In the genomic region with DNA sequence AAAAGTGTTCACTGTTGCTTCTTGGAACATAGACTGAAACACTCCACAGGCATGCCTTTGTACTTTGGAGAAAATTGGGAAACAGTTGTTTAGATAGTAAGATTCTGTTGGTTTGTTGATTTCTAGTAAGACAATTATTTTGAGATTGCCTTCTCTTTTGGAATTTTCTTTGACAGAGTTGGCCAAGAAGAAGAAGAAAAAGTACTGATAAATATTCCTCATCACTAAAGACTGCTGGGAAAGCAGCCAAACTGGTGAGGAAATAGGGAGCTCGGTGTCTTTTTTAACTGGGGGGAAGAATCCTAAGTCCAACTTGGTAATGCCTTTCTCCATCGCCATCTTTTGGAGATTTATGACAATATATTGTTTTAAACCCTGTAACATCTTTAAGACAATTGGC, we compare ENCODE assay signal across 27 cellular contexts.
DNase-seq lines count a peak whose midpoint lies in the region; ATAC-seq, FAIRE-seq and TF ChIP-seq lines count a peak whose summit lies in the region.
"Had no signal": no experiment of that assay in that cellular context is flagged by ENCODE, and none has a peak within 500 bp of the region (broad histone marks: within the 10 kb centered on the region; RNA-seq: fewer than 3 reads in every experiment).

No MANE protein-coding gene starts in this region.

- no peaks in the 10 kb centered on the region for H3K4me1 Mint-ChIP-seq in astrocyte (ENCODE audit: low read depth, unreplicated experiment)
- H3K4me1 Mint-ChIP-seq: activated naive CD8-positive, alpha-beta T cell treated with anti-CD3 and anti-CD28 coated beads for 36 hours; mesothelial cell of epicardium; naive B cell had no signal

- intact Hi-C loops in ascending aorta (cut with DNase I) = no loop called here

- peaks cover 4% of the 10 kb centered on the region for H3K27me3 Mint-ChIP-seq in astrocyte (ENCODE audit: low read depth, unreplicated experiment)
- H3K27me3 Mint-ChIP-seq: dendritic cell treated with granulocyte-macrophage colony-stimulating factor and Interleukin-4, amounts not matched to agents 40 ng/mL and 50 ng/mL, for 4 days had no signal

- H3K4me3 ChIP-seq in ACC112 (ENCODE audit: low read depth, low read length) = no peak overlapping the region
- H3K4me3 ChIP-seq in astrocyte (ENCODE audit: insufficient read depth, low read depth, low read length) = no peak overlapping the region
- H3K4me3 ChIP-seq in fibroblast of villous mesenchyme (ENCODE audit: low read depth, low read length) = no peak overlapping the region
- no peak overlapping the region for H3K4me3 ChIP-seq in BE2C (ENCODE audit: low read depth, low read length)
- no peak overlapping the region for H3K4me3 ChIP-seq in ascending aorta
- H3K4me3 ChIP-seq: BLaER1 treated with 17β-estradiol and CSF1 and Interleukin-3, amounts not matched to agents 10 nM and 100 nM; heart left ventricle; SJCRH30; vagina had no signal

- no peaks in the 10 kb centered on the region for H3K36me3 Mint-ChIP-seq in astrocyte (ENCODE audit: low read depth, unreplicated experiment)
- H3K36me3 Mint-ChIP-seq: activated naive CD8-positive, alpha-beta T cell treated with anti-CD3 and anti-CD28 coated beads for 36 hours; mesothelial cell of epicardium; naive B cell had no signal

- TF ChIP-seq CTCF in astrocyte (IDR thresholded peaks at IDR 0.05; ENCODE audit: insufficient read depth, low read depth, low read length) = no peak
- TF ChIP-seq CTCF in fibroblast of villous mesenchyme (IDR thresholded peaks at IDR 0.05; ENCODE audit: insufficient read depth, low read depth, low read length) = no peak
- no peak for TF ChIP-seq CTCF in BE2C (IDR thresholded peaks at IDR 0.05; ENCODE audit: low read depth, low read length)
- no peak for TF ChIP-seq CTCF in ascending aorta (IDR thresholded peaks at IDR 0.05)

- no peak for FAIRE-seq in astrocyte (lab: Jason Lieb, UNC)

- no peaks in the 10 kb centered on the region for H3K9me3 Mint-ChIP-seq in astrocyte (ENCODE audit: unreplicated experiment)
- H3K9me3 Mint-ChIP-seq: activated naive CD8-positive, alpha-beta T cell treated with anti-CD3 and anti-CD28 coated beads for 36 hours; dendritic cell treated with granulocyte-macrophage colony-stimulating factor and Interleukin-4, amounts not matched to agents 40 ng/mL and 50 ng/mL, for 4 days; mesothelial cell of epicardium had no signal

- H3K36me3 ChIP-seq in ACC112 (ENCODE audit: insufficient read depth, low read length) = no peaks in the 10 kb centered on the region
- H3K36me3 ChIP-seq in astrocyte (ENCODE audit: insufficient read depth, low read length) = no peaks in the 10 kb centered on the region
- no peaks in the 10 kb centered on the region for H3K36me3 ChIP-seq in BE2C
- H3K36me3 ChIP-seq in ascending aorta = no peaks in the 10 kb centered on the region
- H3K36me3 ChIP-seq: BLaER1 treated with 17β-estradiol and CSF1 and Interleukin-3, amounts not matched to agents 10 nM and 100 nM; heart left ventricle; SJCRH30; vagina; WERI-Rb-1 had no signal

- no peaks in the 10 kb centered on the region for H3K79me2 ChIP-seq in ACC112 (ENCODE audit: control insufficient read depth, insufficient read depth, low read length, unreplicated experiment)
- H3K79me2 ChIP-seq in astrocyte (ENCODE audit: insufficient read depth, low read length) = no peaks in the 10 kb centered on the region

- H3K9me3 ChIP-seq in astrocyte (ENCODE audit: insufficient read depth, low read depth, low read length) (no peaks in the 10 kb centered on the region), BE2C (no peaks in the 10 kb centered on the region), ascending aorta (no peaks in the 10 kb centered on the region)
- H3K9me3 ChIP-seq: BLaER1 treated with 17β-estradiol and CSF1 and Interleukin-3, amounts not matched to agents 10 nM and 100 nM; heart left ventricle; SJCRH30; vagina had no signal

- H4K20me1 ChIP-seq in astrocyte (ENCODE audit: insufficient read depth, low read length) = no peaks in the 10 kb centered on the region
- H4K20me1 ChIP-seq: BLaER1 treated with 17β-estradiol and CSF1 and Interleukin-3, amounts not matched to agents 10 nM and 100 nM had no signal

- H3K4me1 ChIP-seq in ACC112 (ENCODE audit: control insufficient read depth, insufficient read depth, low read length, unreplicated experiment) (no peaks in the 10 kb centered on the region), astrocyte (ENCODE audit: insufficient read depth, low read length) (no peaks in the 10 kb centered on the region), BE2C (no peaks in the 10 kb centered on the region; the same call in 1 of the 2 replicates), ascending aorta (no peaks in the 10 kb centered on the region)
- H3K4me1 ChIP-seq: heart left ventricle, vagina had no signal

- H3K27ac ChIP-seq in ACC112 (ENCODE audit: low read depth, low read length) (no peak overlapping the region), astrocyte (ENCODE audit: low read depth, low read length) (no peak overlapping the region), ascending aorta (no peak overlapping the region)
- H3K27ac ChIP-seq: BLaER1 treated with 17β-estradiol and CSF1 and Interleukin-3, amounts not matched to agents 10 nM and 100 nM; heart left ventricle; SJCRH30; vagina; WERI-Rb-1 had no signal

- no peak overlapping the region for H3K4me3 Mint-ChIP-seq in astrocyte (ENCODE audit: unreplicated experiment)
- H3K4me3 Mint-ChIP-seq: activated naive CD8-positive, alpha-beta T cell treated with anti-CD3 and anti-CD28 coated beads for 36 hours; dendritic cell treated with granulocyte-macrophage colony-stimulating factor and Interleukin-4, amounts not matched to agents 40 ng/mL and 50 ng/mL, for 4 days; endodermal cell; mesothelial cell of epicardium; naive B cell; stimulated activated naive CD8-positive, alpha-beta T cell treated with anti-CD3 and anti-CD28 coated beads, Interleukin-15, Interleukin-2, amounts not matched to agents 100 ng/mL and 50 ng/mL, for 24 hours had no signal

- peak; percentile 29 for DNase-seq in GM04504 (ENCODE audit: low read depth)
- DNase-seq in astrocyte (ENCODE audit: low read depth) = peak; percentile 31
- DNase-seq in fibroblast of villous mesenchyme (ENCODE audit: low read depth) = peak; percentile 23
- DNase-seq in NCI-H1436 (lab: John Stamatoyannopoulos, UW) = no peak
- no peak for DNase-seq in BE2C
- DNase-seq in ascending aorta (ENCODE audit: low spot score in 2 of 2) = no peak
- DNase-seq: activated CD4-positive, alpha-beta T cell treated with anti-CD3 and anti-CD28 coated beads for 4 hours; activated naive CD8-positive, alpha-beta T cell treated with anti-CD3 and anti-CD28 coated beads for 36 hours; activated T-cell treated with anti-CD3 and anti-CD28 coated beads for 4 hours; central memory CD4-positive, alpha-beta T cell; heart left ventricle; naive B cell; NCI-H1048; stimulated activated CD8-positive, alpha-beta memory T cell treated with anti-CD3 and anti-CD28 coated beads, Interleukin-4, amount 100 ng/mL, for 48 hours; T1000 had no signal

- ATAC-seq in HG03159 (IDR thresholded peaks at IDR 0.05; ENCODE audit: unreplicated experiment) = no peak
- ATAC-seq: esophagus mucosa, heart left ventricle, right cardiac atrium had no signal

- H2AFZ ChIP-seq in ACC112 (ENCODE audit: low read length, unreplicated experiment) = peak overlapping the region; percentile 81
- no peak overlapping the region for H2AFZ ChIP-seq in astrocyte (ENCODE audit: low read depth, low read length)

- no peak overlapping the region for H3K4me2 ChIP-seq in astrocyte (ENCODE audit: low read length)
- H3K4me2 ChIP-seq: BLaER1 treated with 17β-estradiol and CSF1 and Interleukin-3, amounts not matched to agents 10 nM and 100 nM had no signal

- H3K27ac Mint-ChIP-seq in astrocyte (ENCODE audit: unreplicated experiment) = no peak overlapping the region
- H3K27ac Mint-ChIP-seq: activated naive CD8-positive, alpha-beta T cell treated with anti-CD3 and anti-CD28 coated beads for 36 hours; dendritic cell treated with granulocyte-macrophage colony-stimulating factor and Interleukin-4, amounts not matched to agents 40 ng/mL and 50 ng/mL, for 4 days; endodermal cell; mesothelial cell of epicardium; naive B cell; stimulated activated naive CD8-positive, alpha-beta T cell treated with anti-CD3 and anti-CD28 coated beads, Interleukin-15, Interleukin-2, amounts not matched to agents 100 ng/mL and 50 ng/mL, for 24 hours had no signal

- peaks cover 6% of the 10 kb centered on the region for H3K27me3 ChIP-seq in ACC112 (ENCODE audit: insufficient read depth, low read length)
- H3K27me3 ChIP-seq in astrocyte (ENCODE audit: insufficient read depth, low read length) = no peaks in the 10 kb centered on the region
- H3K27me3 ChIP-seq in BE2C = no peaks in the 10 kb centered on the region
- no peaks in the 10 kb centered on the region for H3K27me3 ChIP-seq in ascending aorta
- H3K27me3 ChIP-seq: BLaER1 treated with 17β-estradiol and CSF1 and Interleukin-3, amounts not matched to agents 10 nM and 100 nM; SJCRH30; vagina had no signal

- no peak overlapping the region for H3K9ac ChIP-seq in astrocyte (ENCODE audit: low read length)
- H3K9ac ChIP-seq: BLaER1 treated with 17β-estradiol and CSF1 and Interleukin-3, amounts not matched to agents 10 nM and 100 nM had no signal

Comparison
In these comparisons a context has a peak if more than half of its experiments do, and no peak if none do; other contexts are left out.
1. DNase-seq: peak in GM04504 (single experiment), astrocyte (single experiment) and fibroblast of villous mesenchyme (single experiment); none in NCI-H1436 (single experiment), BE2C (single experiment) and ascending aorta (0 of 2).